19 cellular contexts compared by ENCODE assay signal in the genomic region with DNA sequence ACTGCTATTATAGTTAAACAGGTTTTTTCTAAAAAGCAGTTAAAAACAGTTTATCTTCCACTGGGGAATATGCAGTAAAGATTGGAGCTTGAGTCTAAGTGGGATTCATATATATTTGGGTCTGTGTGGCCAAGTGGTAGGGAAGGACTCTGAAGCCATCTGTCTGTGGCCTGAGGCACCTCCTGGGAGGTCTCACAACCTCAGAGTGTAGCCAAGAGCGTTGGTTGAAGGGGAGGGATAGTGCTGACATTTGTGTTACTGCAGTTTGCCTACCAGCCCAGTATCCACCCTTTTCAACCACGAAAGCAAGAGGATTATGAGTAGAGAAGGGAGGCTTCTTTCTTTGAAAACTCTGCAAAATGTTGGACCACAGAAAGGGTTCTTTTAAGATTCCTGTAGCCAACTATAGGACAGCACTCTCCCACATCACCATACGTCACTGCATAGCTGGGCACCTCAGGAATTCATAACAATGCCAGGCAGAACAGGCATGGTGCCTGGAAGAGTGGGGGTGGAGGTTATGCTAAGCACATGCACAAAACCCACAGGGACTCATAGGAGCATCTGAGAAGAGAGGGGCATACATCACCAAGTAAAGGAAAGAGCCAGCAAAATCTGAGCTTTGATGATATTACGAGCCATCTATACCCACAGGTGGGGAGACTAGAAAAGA.
DNase-seq lines count a peak whose midpoint lies in the region; ATAC-seq and TF ChIP-seq lines count a peak whose summit lies in the region.
"Had no signal": no experiment of that assay in that cellular context is flagged by ENCODE, and none has a peak within 500 bp of the region (broad histone marks: within the 10 kb centered on the region; RNA-seq: fewer than 3 reads in every experiment).

No MANE protein-coding gene starts in this region.

- TF ChIP-seq CTCF in neural progenitor cell (IDR thresholded peaks at IDR 0.05) = no peak
- no peak for TF ChIP-seq CTCF in tibial artery (IDR thresholded peaks at IDR 0.05)
- no peak for TF ChIP-seq CTCF in GM10248 (IDR thresholded peaks at IDR 0.05; ENCODE audit: control extremely low read depth, extremely low read depth, low read depth, missing control alignments)

- no peaks in the 10 kb centered on the region for H4K20me1 ChIP-seq in neural progenitor cell (ENCODE audit: low read depth)

- CTCF ChIA-PET in GM10248 (lab: Yijun Ruan, JAX) = no interaction called here

- intact Hi-C loops in tibial artery (cut with DNase I; ENCODE audit: low total_unique reads) (no loop called here), left colon (cut with DNase I, micrococcal nuclease) (no loop called here)

- H3K4me3 ChIP-seq in neural progenitor cell = no peak overlapping the region
- H3K4me3 ChIP-seq in tibial artery = no peak overlapping the region
- H3K4me3 ChIP-seq: ascending aorta, vagina had no signal

- peaks cover 2% of the 10 kb centered on the region for H3K9me3 Mint-ChIP-seq in neural progenitor cell
- H3K9me3 Mint-ChIP-seq: activated CD4-positive, alpha-beta T cell treated with anti-CD3 and anti-CD28 coated beads, Interleukin-2, amount 10 ng/mL, durations not matched to agents 24 days and 14 days; activated T-cell treated with anti-CD3 and anti-CD28 coated beads, Interleukin-2, amount 50 U/mL, for 72 hours; natural killer cell treated with Interleukin-12 subunit alpha and Interleukin-12 subunit beta and Interleukin-15 and Interleukin-18, amount 100 ng/mL, for 72 hours; T-cell had no signal

- no peak overlapping the region for H3K4me2 ChIP-seq in neural progenitor cell

- no peak overlapping the region for H3K4me3 Mint-ChIP-seq in neural progenitor cell
- H3K4me3 Mint-ChIP-seq: activated CD4-positive, alpha-beta T cell treated with anti-CD3 and anti-CD28 coated beads, Interleukin-2, amount 10 ng/mL, durations not matched to agents 24 days and 14 days; activated T-cell treated with anti-CD3 and anti-CD28 coated beads, Interleukin-2, amount 50 U/mL, for 72 hours; natural killer cell treated with Interleukin-12 subunit alpha and Interleukin-12 subunit beta and Interleukin-15 and Interleukin-18, amount 100 ng/mL, for 72 hours; T-cell had no signal

- no peak overlapping the region for H3K27ac ChIP-seq in neural progenitor cell
- H3K27ac ChIP-seq in tibial artery = peak overlapping the region in 1 of 2 donors; percentile 10
- H3K27ac ChIP-seq: ascending aorta, C4-2B, vagina had no signal

- no peaks in the 10 kb centered on the region for H3K36me3 ChIP-seq in neural progenitor cell
- no peaks in the 10 kb centered on the region for H3K36me3 ChIP-seq in tibial artery
- H3K36me3 ChIP-seq: ascending aorta, vagina had no signal

- H3K27me3 Mint-ChIP-seq in neural progenitor cell (ENCODE audit: insufficient read depth, low read depth) = peaks cover 7% of the 10 kb centered on the region

- ATAC-seq in left colon = no peak
- ATAC-seq: activated T-cell treated with anti-CD3 and anti-CD28 coated beads, Interleukin-2, amount 50 U/mL, for 72 hours; left lobe of liver; natural killer cell treated with Interleukin-12 subunit alpha and Interleukin-12 subunit beta and Interleukin-15 and Interleukin-18, amount 100 ng/mL, for 72 hours; sciatic nerve; T-cell had no signal

- peak overlapping the region; percentile 68 for H2AFZ ChIP-seq in neural progenitor cell (replicated peaks)

- no peaks in the 10 kb centered on the region for H3K79me2 ChIP-seq in neural progenitor cell (ENCODE audit: low read depth)

- H3K27ac Mint-ChIP-seq in neural progenitor cell = no peak overlapping the region
- H3K27ac Mint-ChIP-seq: activated CD4-positive, alpha-beta T cell treated with anti-CD3 and anti-CD28 coated beads, Interleukin-2, amount 10 ng/mL, durations not matched to agents 24 days and 14 days; activated T-cell treated with anti-CD3 and anti-CD28 coated beads, Interleukin-2, amount 50 U/mL, for 72 hours; natural killer cell treated with Interleukin-12 subunit alpha and Interleukin-12 subunit beta and Interleukin-15 and Interleukin-18, amount 100 ng/mL, for 72 hours; T-cell had no signal

- H3K27me3 ChIP-seq in neural progenitor cell (no peaks in the 10 kb centered on the region), tibial artery (no peaks in the 10 kb centered on the region)
- H3K27me3 ChIP-seq: ascending aorta, vagina had no signal

- H3F3A ChIP-seq in neural progenitor cell (ENCODE audit: low read depth) = no peaks in the 10 kb centered on the region

- POLR2A ChIA-PET in GM10248 (lab: Yijun Ruan, JAX) = no interaction called here

- no peak overlapping the region for H3K9ac ChIP-seq in neural progenitor cell

- H3K9me3 ChIP-seq in neural progenitor cell (ENCODE audit: low read depth) (no peaks in the 10 kb centered on the region), tibial artery (no peaks in the 10 kb centered on the region)
- H3K9me3 ChIP-seq: ascending aorta, vagina had no signal

- no peaks in the 10 kb centered on the region for H3K4me1 ChIP-seq in neural progenitor cell
- peaks cover 0 to 10% (median 4%) of the 10 kb centered on the region in 4 donors for H3K4me1 ChIP-seq in tibial artery
- H3K4me1 ChIP-seq: vagina had no signal

- DNase-seq in EL = peak; percentile 12
- peak; percentile 86 to 97 for DNase-seq in NCI-H524 (lab: John Stamatoyannopoulos, UW)
- peak; percentile 49 for DNase-seq in cerebellum (ENCODE audit: low spot score)
- no peak for DNase-seq in neural progenitor cell (ENCODE audit: low spot score)
- no peak for DNase-seq in tibial artery
- DNase-seq in Kasumi-1 (lab: John Stamatoyannopoulos, UW) = no peak
- no peak for DNase-seq in GM10248 (ENCODE audit: extremely low spot score)
- no peak for DNase-seq in left colon
- DNase-seq: activated CD4-positive, alpha-beta T cell treated with anti-CD3 and anti-CD28 coated beads, Interleukin-2, amount 10 ng/mL, durations not matched to agents 24 days and 14 days; activated T-cell treated with anti-CD3 and anti-CD28 coated beads, Interleukin-2, amount 50 U/mL, for 72 hours; effector CD4-positive, alpha-beta T cell; stimulated activated naive CD4-positive, alpha-beta T cell; T-cell had no signal

- peaks cover 14% of the 10 kb centered on the region for H3K4me1 Mint-ChIP-seq in neural progenitor cell
- H3K4me1 Mint-ChIP-seq: activated CD4-positive, alpha-beta T cell treated with anti-CD3 and anti-CD28 coated beads, Interleukin-2, amount 10 ng/mL, durations not matched to agents 24 days and 14 days; T-cell had no signal

- H3K36me3 Mint-ChIP-seq in neural progenitor cell = no peaks in the 10 kb centered on the region
- H3K36me3 Mint-ChIP-seq: natural killer cell treated with Interleukin-12 subunit alpha and Interleukin-12 subunit beta and Interleukin-15 and Interleukin-18, amount 100 ng/mL, for 72 hours; T-cell had no signal

Comparison
In these comparisons a context has a peak if more than half of its experiments do, and no peak if none do; other contexts are left out.
1. DNase-seq: peak in EL (single experiment), NCI-H524 (2 of 2) and cerebellum (single experiment); none in neural progenitor cell (single experiment), tibial artery (0 of 2), Kasumi-1 (0 of 2), GM10248 (single experiment) and left colon (0 of 2).